In the genomic region with DNA sequence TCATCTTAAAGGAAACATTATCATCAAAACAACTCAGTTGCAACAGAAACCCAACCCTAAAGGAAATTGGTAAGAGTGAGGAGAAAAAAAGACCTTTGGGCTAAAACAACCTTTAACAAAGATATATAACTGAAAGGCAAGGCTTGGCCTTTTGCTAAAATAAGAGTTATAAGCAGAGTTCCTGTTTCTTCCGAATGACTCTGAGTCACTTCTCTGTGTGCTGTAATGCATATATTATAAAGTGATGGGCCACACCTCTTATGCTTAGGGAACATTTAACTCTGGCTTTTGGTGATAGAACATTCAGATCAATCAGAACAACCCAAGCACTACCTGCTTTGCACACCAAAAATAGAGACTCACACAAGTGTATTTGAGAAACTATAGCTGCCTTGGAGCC, we compare ENCODE assay signal across 20 cellular contexts.
DNase-seq lines count a peak whose midpoint lies in the region; ATAC-seq and TF ChIP-seq lines count a peak whose summit lies in the region.
"Had no signal": no experiment of that assay in that cellular context is flagged by ENCODE, and none has a peak within 500 bp of the region (broad histone marks: within the 10 kb centered on the region; RNA-seq: fewer than 3 reads in every experiment).

No MANE protein-coding gene starts in this region.

- no peaks in the 10 kb centered on the region for H4K20me1 ChIP-seq in fibroblast of lung (ENCODE audit: control insufficient read depth, extremely low read depth, insufficient read depth, low read length)

- no peaks in the 10 kb centered on the region for H3K36me3 Mint-ChIP-seq in osteocyte (ENCODE audit: unreplicated experiment)
- H3K36me3 Mint-ChIP-seq: activated naive CD8-positive, alpha-beta T cell had no signal

- TF ChIP-seq CTCF in fibroblast of lung (conservative IDR thresholded peaks at IDR 0.05 in 1 of 2, IDR thresholded peaks at IDR 0.05 in 1 of 2; ENCODE audit: low read depth in 1 of 2, low read length in 2 of 2) (no peak), osteocyte (IDR thresholded peaks at IDR 0.05) (no peak)

- H3K27ac Mint-ChIP-seq in osteocyte (ENCODE audit: unreplicated experiment), result peak overlapping the region; percentile 29
- H3K27ac Mint-ChIP-seq: activated naive CD8-positive, alpha-beta T cell; GM23338 had no signal

- no peak overlapping the region for H3K4me2 ChIP-seq in fibroblast of lung (ENCODE audit: extremely low read depth, insufficient read depth, low read length)
- H3K4me2 ChIP-seq: GM23338 had no signal

- no peak overlapping the region for H2AFZ ChIP-seq in fibroblast of lung (ENCODE audit: low read length)
- H2AFZ ChIP-seq: GM23338 had no signal

- H3K79me2 ChIP-seq in fibroblast of lung (ENCODE audit: control insufficient read depth, insufficient read depth, low read length), result no peaks in the 10 kb centered on the region

- no peaks in the 10 kb centered on the region for H3K9me3 ChIP-seq in fibroblast of lung (ENCODE audit: control insufficient read depth, insufficient read depth, low read depth, low read length)
- H3K9me3 ChIP-seq: gastrocnemius medialis, ovary, testis had no signal

- no peak overlapping the region for H3K27ac ChIP-seq in fibroblast of lung (ENCODE audit: insufficient read depth, low read length)
- H3K27ac ChIP-seq: gastrocnemius medialis, ovary, testis had no signal

- no peaks in the 10 kb centered on the region for H3K36me3 ChIP-seq in fibroblast of lung (ENCODE audit: control insufficient read depth, insufficient read depth, low read length)
- H3K36me3 ChIP-seq: gastrocnemius medialis, ovary had no signal

- H3K4me3 Mint-ChIP-seq in osteocyte (ENCODE audit: unreplicated experiment), result no peak overlapping the region
- H3K4me3 Mint-ChIP-seq: activated naive CD8-positive, alpha-beta T cell; activated T-cell treated with anti-CD3 and anti-CD28 coated beads, Interleukin-2, amount 50 U/mL, for 4 hours; GM23338 had no signal

- ATAC-seq in GM18519 (IDR thresholded peaks at IDR 0.05; ENCODE audit: low FRiP score, unreplicated experiment) (no peak), GM21367 (IDR thresholded peaks at IDR 0.05; ENCODE audit: unreplicated experiment) (no peak)
- ATAC-seq: activated T-cell treated with anti-CD3 and anti-CD28 coated beads, Interleukin-2, amount 50 U/mL, for 4 hours; gastrocnemius medialis; GM23338; left ventricle myocardium superior had no signal

- no peaks in the 10 kb centered on the region for H3K27me3 Mint-ChIP-seq in osteocyte (ENCODE audit: unreplicated experiment)
- H3K27me3 Mint-ChIP-seq: activated naive CD8-positive, alpha-beta T cell had no signal

- in situ Hi-C loops in SK-MEL-5 (cut with HindIII; ENCODE audit: low pct_unique_long_range_greater_than_20kb, low sequenced_read_pairs), result no loop called here

- H3K4me1 Mint-ChIP-seq in osteocyte (ENCODE audit: unreplicated experiment), result peaks cover 18% of the 10 kb centered on the region
- H3K4me1 Mint-ChIP-seq: GM23338 had no signal

- H3K4me3 ChIP-seq in fibroblast of lung (replicated peaks in 1 of 4; ENCODE audit: control extremely low read depth in 1 of 4, insufficient read depth in 1 of 4, low read depth in 3 of 4, low read length in 4 of 4), result no peak overlapping the region
- H3K4me3 ChIP-seq: gastrocnemius medialis, GM23338, ovary, testis had no signal

- no peak overlapping the region for H3K9ac ChIP-seq in fibroblast of lung (ENCODE audit: insufficient read depth, low read length)

- no peaks in the 10 kb centered on the region for H3K27me3 ChIP-seq in fibroblast of lung (ENCODE audit: control insufficient read depth, insufficient read depth, low read length)
- H3K27me3 ChIP-seq: gastrocnemius medialis, ovary, testis had no signal

- H3K4me1 ChIP-seq in fibroblast of lung (ENCODE audit: control insufficient read depth, extremely low read depth, insufficient read depth, low read length), result peaks cover 7% of the 10 kb centered on the region
- H3K4me1 ChIP-seq: gastrocnemius medialis, testis had no signal

- H3K9me3 Mint-ChIP-seq in osteocyte (ENCODE audit: unreplicated experiment), result no peaks in the 10 kb centered on the region
- H3K9me3 Mint-ChIP-seq: activated T-cell treated with anti-CD3 and anti-CD28 coated beads, Interleukin-2, amount 50 U/mL, for 4 hours; GM23338 had no signal

- DNase-seq in ELR (ENCODE audit: low read depth) (peak; percentile 17), SK-MEL-5 (ENCODE audit: low read depth, low spot score) (peak; percentile 38), fibroblast of lung (ENCODE audit: low read depth in 2 of 2) (peak; percentile 20 to 54), osteocyte (ENCODE audit: extremely low spot score, unreplicated experiment) (no peak), retina (no peak), SKM-1 (lab: John Stamatoyannopoulos, UW; ENCODE audit: unreplicated experiment) (no peak)
- DNase-seq: activated CD4-positive, alpha-beta T cell treated with anti-CD3 and anti-CD28 coated beads, Interleukin-2, amount 50 U/mL, for 48 hours; activated T-cell treated with anti-CD3 and anti-CD28 coated beads, Interleukin-2, amount 50 U/mL, for 4 hours; gastrocnemius medialis; Karpas-422; left ventricle myocardium superior; NCI-H1436; NCI-H82; ovary; T-helper 1 cell; testis had no signal

Comparison
In these comparisons a context has a peak if more than half of its experiments do, and no peak if none do; other contexts are left out.
1. DNase-seq: peak in ELR (single experiment), SK-MEL-5 (single experiment) and fibroblast of lung (2 of 2); none in osteocyte (single experiment), retina (single experiment) and SKM-1 (single experiment).